33 cellular contexts compared by ENCODE assay signal in the genomic region with DNA sequence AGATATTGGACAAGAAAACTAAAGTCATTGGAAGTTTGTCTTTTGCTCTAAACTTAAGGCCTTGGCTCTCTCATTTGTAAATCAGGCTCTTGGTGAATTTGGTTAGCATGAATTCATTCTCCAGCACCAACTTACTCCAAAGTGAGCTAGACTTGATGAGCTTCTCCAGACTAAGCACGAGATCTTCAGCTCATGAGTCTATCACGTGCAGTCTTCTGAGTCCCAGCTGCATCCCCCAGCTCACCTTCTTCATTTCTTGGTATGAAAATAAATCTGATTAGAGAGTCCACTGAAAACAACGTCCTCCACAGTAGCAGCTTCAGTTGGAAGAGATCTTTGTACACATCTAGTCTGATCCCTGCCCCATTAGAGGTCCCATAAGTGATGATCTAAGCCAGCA.
"Had no signal": no experiment of that assay in that cellular context is flagged by ENCODE, and none has a peak within 500 bp of the region (broad histone marks: within the 10 kb centered on the region; RNA-seq: fewer than 3 reads in every experiment).

No MANE protein-coding gene starts in this region.

- H3K27ac Mint-ChIP-seq: activated CD8-positive, alpha-beta T cell treated with anti-CD3 and anti-CD28 coated beads for 36 hours; activated naive CD4-positive, alpha-beta T cell treated with anti-CD3 and anti-CD28 coated beads for 36 hours; activated naive CD4-positive, alpha-beta T cell treated with anti-CD3 and anti-CD28 coated beads, Interleukin-2, amount 50 U/mL, for 72 hours; activated T-helper 1 cell treated with anti-CD3 and anti-CD28 coated beads, Interleukin-12 subunit alpha, Interleukin-12 subunit beta, Interleukin-2, Interleukin-4 antibody, amounts not matched to agents 30 ng/mL and 10 ng/mL and 1 ng/mL, durations not matched to agents 14 hours and 24 hours and 36 hours had no signal

- H3K36me3 Mint-ChIP-seq: activated naive CD4-positive, alpha-beta T cell treated with anti-CD3 and anti-CD28 coated beads, Interleukin-2, amount 50 U/mL, for 72 hours had no signal

- H3K9me3 Mint-ChIP-seq: activated CD8-positive, alpha-beta T cell treated with anti-CD3 and anti-CD28 coated beads for 36 hours; activated naive CD4-positive, alpha-beta T cell treated with anti-CD3 and anti-CD28 coated beads for 36 hours; activated T-cell treated with anti-CD3 and anti-CD28 coated beads, Interleukin-2, amount 50 U/mL, for 4 hours had no signal

- H3K9ac ChIP-seq: KMS-11 had no signal

- H3K4me3 ChIP-seq: adrenal gland, SJCRH30, SK-N-MC had no signal

- H3K27me3 ChIP-seq: adrenal gland had no signal

- H3K27ac ChIP-seq: adrenal gland, KMS-11, SJCRH30, SK-N-MC, WERI-Rb-1 had no signal

- H3K36me3 ChIP-seq: adrenal gland, SJCRH30, WERI-Rb-1 had no signal

- H3K9me3 ChIP-seq: adrenal gland had no signal

- H3K4me2 ChIP-seq: KMS-11 had no signal

- H3K4me1 ChIP-seq: adrenal gland had no signal

- H3K27me3 Mint-ChIP-seq: brain had no signal

- H3K4me3 Mint-ChIP-seq: activated CD8-positive, alpha-beta T cell treated with anti-CD3 and anti-CD28 coated beads for 36 hours; activated naive CD4-positive, alpha-beta T cell treated with anti-CD3 and anti-CD28 coated beads for 36 hours; activated T-cell treated with anti-CD3 and anti-CD28 coated beads, Interleukin-2, amount 50 U/mL, for 4 hours; activated T-helper 1 cell treated with anti-CD3 and anti-CD28 coated beads, Interleukin-12 subunit alpha, Interleukin-12 subunit beta, Interleukin-2, Interleukin-4 antibody, amounts not matched to agents 30 ng/mL and 10 ng/mL and 1 ng/mL, durations not matched to agents 14 hours and 24 hours and 36 hours; brain had no signal

- DNase-seq: activated CD4-positive, alpha-beta T cell treated with anti-CD3 and anti-CD28 coated beads for 1 hour; activated CD4-positive, alpha-beta T cell treated with anti-CD3 and anti-CD28 coated beads for 48 hours; activated CD4-positive, alpha-beta T cell treated with anti-CD3 and anti-CD28 coated beads, Interleukin-2, amount 50 U/mL, for 4 hours; activated CD4-positive, CD25-positive, alpha-beta regulatory T cell; activated CD8-positive, alpha-beta T cell treated with anti-CD3 and anti-CD28 coated beads for 36 hours; activated gamma-delta T cell treated with Interleukin-2 at 50 U/mL for 16 hours; activated naive CD4-positive, alpha-beta T cell treated with anti-CD3 and anti-CD28 coated beads for 36 hours; activated T-cell treated with anti-CD3 and anti-CD28 coated beads for 4 hours; activated T-cell treated with anti-CD3 and anti-CD28 coated beads, Interleukin-2, amount 50 U/mL, for 4 hours; caudate nucleus; MM.1S; NCI-H1092 treated with DMSO at 0.1 percent for 48 hours; NCI-H1417; NCI-H146; NCI-H187; NCI-H2029 treated with DMSO at 0.1 percent for 48 hours; NCI-H2107; NCI-H2171; NCI-H510A; NCI-H526; NCI-H748 treated with DMSO at 0.1 percent for 48 hours; NK-92 treated with Interleukin-12 subunit alpha and Interleukin-12 subunit beta, amount 100 ng/mL, for 24 hours; OCI-M1; SHP77; SJCRH30; T1000; WERI-Rb-1 had no signal
